In genomic region chr7:155007947-155008346, GRCh38 we compare ENCODE assay signal across 8 cellular contexts. TPM values are rescaled to one million over a fixed set of nuclear protein-coding genes. Genes with fewer than 3 reads are reported as not detected.
DNase-seq lines count a peak whose midpoint lies in the region; ATAC-seq and TF ChIP-seq lines count a peak whose summit lies in the region.

No MANE protein-coding gene starts in this region.

- DNase-seq in D341Med (ENCODE audit: low spot score) (peak; percentile 39), Karpas-422 (peak; percentile 79), right lobe of liver (no peak), NCI-H1930 (lab: John Stamatoyannopoulos, UW) (no peak), cardiac septum (ENCODE audit: low spot score) (no peak)
- DNase-seq in activated naive CD4-positive, alpha-beta T cell treated with Interleukin-2 at 50 U/mL for 16 hours = peak; percentile 5

- ATAC-seq in right lobe of liver (peak; percentile 20 to 47 (median 34)), GM19463 (IDR thresholded peaks at IDR 0.05; ENCODE audit: unreplicated experiment) (no peak), HG03457 (IDR thresholded peaks at IDR 0.05; ENCODE audit: unreplicated experiment) (no peak)

- WGBS in right lobe of liver (ENCODE audit: insufficient coverage, low coverage, low lambda C conversion rate, missing lambda C conversion rate) = 59% methylated on average over 13 of the region's 13 CpGs

- no peaks in the 10 kb centered on the region for H3K9me2 ChIP-seq in Karpas-422 (replicated peaks; ENCODE audit: insufficient read depth, low read length)

- no peak for TF ChIP-seq POLR2A in right lobe of liver (IDR thresholded peaks at IDR 0.05)

- H3K27ac ChIP-seq in Karpas-422 (ENCODE audit: low read length) = no peak overlapping the region
- no peak overlapping the region for H3K27ac ChIP-seq in right lobe of liver

- no peaks in the 10 kb centered on the region for H3K9me3 ChIP-seq in Karpas-422 (ENCODE audit: low read length)
- no peaks in the 10 kb centered on the region for H3K9me3 ChIP-seq in right lobe of liver

- no peak overlapping the region for H3K9ac ChIP-seq in Karpas-422 (ENCODE audit: low read length)

- H4K20me1 ChIP-seq in Karpas-422 (ENCODE audit: insufficient read depth, low read depth, low read length) = no peaks in the 10 kb centered on the region

- no peak overlapping the region for H2AFZ ChIP-seq in Karpas-422 (ENCODE audit: low read length)

- H3K4me3 ChIP-seq in Karpas-422 (ENCODE audit: low read length) (no peak overlapping the region), right lobe of liver (no peak overlapping the region)

- no peaks in the 10 kb centered on the region for H3K27me3 ChIP-seq in Karpas-422 (ENCODE audit: low read length)
- H3K27me3 ChIP-seq in right lobe of liver = no peaks in the 10 kb centered on the region

- H3K79me2 ChIP-seq in Karpas-422 (ENCODE audit: low read length) = peaks cover 16% of the 10 kb centered on the region

- H3K4me1 ChIP-seq in Karpas-422 (ENCODE audit: low read length) = peaks cover 8% of the 10 kb centered on the region
- peaks cover 0 to 3% (median 0%) of the 10 kb centered on the region in 4 donors for H3K4me1 ChIP-seq in right lobe of liver

- TF ChIP-seq CTCF in right lobe of liver (IDR thresholded peaks at IDR 0.05) = peak; percentile 24 to 56 (median 52)

- H3K4me2 ChIP-seq in Karpas-422 (ENCODE audit: low read depth, low read length, poor library complexity, severe bottlenecking) = no peak overlapping the region

- H3K36me3 ChIP-seq in Karpas-422 (ENCODE audit: insufficient read depth, low read length) (peaks cover 8% of the 10 kb centered on the region; the same call in 1 of the 2 replicates), right lobe of liver (no peaks in the 10 kb centered on the region)

- intact Hi-C loops in right lobe of liver (cut with DNase I) = no loop called here
- intact Hi-C loops in cardiac septum (cut with DNase I) = no loop called here

RNA-seq across cellular contexts. Expression of gene PAXIP1, which starts 5.0 kb away (rescaled TPM):
- total RNA-seq in Karpas-422 (2014; rRNA removed; shearing (Covaris generic); ENCODE audit: low replicate concordance) = 16.1 and 23.2 TPM in 2 replicates
- total RNA-seq in right lobe of liver (1 to 10 TPM; 6.2 to 6.6 (median 6.4) TPM), cardiac septum (6.6 TPM)

Comparison
In these comparisons a context has a peak if more than half of its experiments do, and no peak if none do; other contexts are left out.
1. DNase-seq: peak in D341Med (single experiment), Karpas-422 (single experiment) and activated naive CD4-positive, alpha-beta T cell treated with Interleukin-2 at 50 U/mL for 16 hours (single experiment); none in right lobe of liver (0 of 3), NCI-H1930 (0 of 2) and cardiac septum (single experiment).
2. ATAC-seq: peak in right lobe of liver (4 of 4); none in GM19463 (single experiment) and HG03457 (single experiment).